Comparison of ENCODE assay signal across 8 cellular contexts in genomic region chr4:71229477-71230257, GRCh38.
DNase-seq lines count a peak whose midpoint lies in the region; ATAC-seq and TF ChIP-seq lines count a peak whose summit lies in the region.

No MANE protein-coding gene starts in this region.

- no peaks in the 10 kb centered on the region for H3K9me3 ChIP-seq in esophagus muscularis mucosa

- H3K36me3 ChIP-seq in esophagus muscularis mucosa = no peaks in the 10 kb centered on the region

- H3K27me3 ChIP-seq in esophagus muscularis mucosa = no peaks in the 10 kb centered on the region

- ATAC-seq in HG03521 (IDR thresholded peaks at IDR 0.05; ENCODE audit: unreplicated experiment) (no peak), HG02763 (IDR thresholded peaks at IDR 0.05; ENCODE audit: unreplicated experiment) (no peak), GM18870 (IDR thresholded peaks at IDR 0.05; ENCODE audit: unreplicated experiment) (no peak)

- H3K27ac Mint-ChIP-seq in nephron progenitor cell = no peak overlapping the region

- H3K27me3 Mint-ChIP-seq in nephron progenitor cell (ENCODE audit: low read depth, poor library complexity) = peaks cover 5% of the 10 kb centered on the region

- peak overlapping the region; percentile 24 for H3K4me3 Mint-ChIP-seq in nephron progenitor cell

- H3K4me3 ChIP-seq in HFF-Myc (replicated peaks; ENCODE audit: low read depth, low read length) (no peak overlapping the region), esophagus muscularis mucosa (no peak overlapping the region)

- no peak for TF ChIP-seq POLR2A in esophagus muscularis mucosa (IDR thresholded peaks at IDR 0.05; ENCODE audit: low read depth)

- H3K36me3 Mint-ChIP-seq in nephron progenitor cell (ENCODE audit: low read depth) = no peaks in the 10 kb centered on the region

- 22% methylated on average over 9 of the region's 9 CpGs for WGBS in esophagus muscularis mucosa

- TF ChIP-seq EP300 in esophagus muscularis mucosa (IDR thresholded peaks at IDR 0.05) = no peak

- intact Hi-C loops in esophagus muscularis mucosa (cut with DNase I) = loop anchor here (2.0 kb wide), 1 partner anchor 483 kb away; no protein-coding TSS in a partner anchor

- H3K4me1 ChIP-seq in esophagus muscularis mucosa = peaks cover 21 to 35% (median 30%) of the 10 kb centered on the region in 4 donors

- TF ChIP-seq CTCF in HFF-Myc (IDR thresholded peaks at IDR 0.05; ENCODE audit: low read depth, low read length, missing control alignments) (peak; percentile 61), esophagus muscularis mucosa (IDR thresholded peaks at IDR 0.05) (peak; percentile 57 to 68 (median 66)), nephron progenitor cell (IDR thresholded peaks at IDR 0.05) (peak; percentile 58)

- peak; percentile 66 for DNase-seq in EL
- DNase-seq in HFF-Myc (ENCODE audit: extremely low read depth, low read depth) = no peak
- peak; percentile 39 for DNase-seq in RPMI8226
- DNase-seq in esophagus muscularis mucosa (ENCODE audit: extremely low spot score) = no peak
- peak; percentile 24 for DNase-seq in nephron progenitor cell

- peaks cover 22% of the 10 kb centered on the region for H3K4me1 Mint-ChIP-seq in nephron progenitor cell

- H3K27ac ChIP-seq in esophagus muscularis mucosa (replicated peaks in 1 of 4) = peak overlapping the region in 1 of 4 donors; percentile 36

- no peaks in the 10 kb centered on the region for H3K9me3 Mint-ChIP-seq in nephron progenitor cell

Comparison
In these comparisons a context has a peak if more than half of its experiments do, and no peak if none do; other contexts are left out.
1. DNase-seq: peak in EL (single experiment), RPMI8226 (single experiment) and nephron progenitor cell (single experiment); none in HFF-Myc (single experiment) and esophagus muscularis mucosa (single experiment).
2. Peak in every context shown above with its lines, with median percentiles within 50 percentile points of each other: CTCF ChIP-seq.